Comparison of ENCODE assay signal across 8 cellular contexts in the genomic region with DNA sequence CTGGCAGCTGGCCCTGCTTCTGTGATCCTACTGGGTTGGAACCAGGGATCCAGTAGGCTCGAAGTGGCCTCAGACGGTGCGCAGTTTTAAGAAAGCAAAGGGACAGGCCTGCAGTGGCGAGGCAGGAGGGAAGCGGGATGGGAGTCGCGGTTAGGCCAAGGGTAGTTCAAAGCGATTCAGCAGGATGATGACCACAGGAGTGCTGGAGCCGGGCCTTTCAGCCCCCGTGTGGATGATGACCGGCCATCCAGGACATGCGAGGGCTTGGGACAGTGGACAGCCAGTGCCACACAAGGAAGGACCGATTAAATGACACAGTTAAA. TPM values are rescaled to one million over a fixed set of nuclear protein-coding genes. Genes with fewer than 3 reads are reported as not detected.
DNase-seq lines count a peak whose midpoint lies in the region; ATAC-seq and TF ChIP-seq lines count a peak whose summit lies in the region.

No MANE protein-coding gene starts in this region.

- no peaks in the 10 kb centered on the region for H3K36me3 Mint-ChIP-seq in activated T-cell treated with anti-CD3 and anti-CD28 coated beads, Interleukin-2, amount 50 U/mL, for 72 hours (ENCODE audit: insufficient read depth in 2 of 2)
- no peaks in the 10 kb centered on the region for H3K36me3 Mint-ChIP-seq in activated B cell treated with CpG ODN at 0.5 μM for 24 hours (ENCODE audit: low read depth)

- H3K27ac ChIP-seq in KOPT-K1 (ENCODE audit: low read depth, low read length, poor library complexity, severe bottlenecking) (peak overlapping the region; percentile 98), foreskin keratinocyte (peak overlapping the region; percentile 87)

- H3K4me3 ChIP-seq in neuron (ENCODE audit: low read length) = peak overlapping the region; percentile 81

- no peaks in the 10 kb centered on the region for H3K27me3 Mint-ChIP-seq in activated T-cell treated with anti-CD3 and anti-CD28 coated beads, Interleukin-2, amount 50 U/mL, for 72 hours (ENCODE audit: low read depth)
- H3K27me3 Mint-ChIP-seq in activated B cell treated with CpG ODN at 0.5 μM for 24 hours = no peaks in the 10 kb centered on the region

- H3K9me3 Mint-ChIP-seq in activated T-cell treated with anti-CD3 and anti-CD28 coated beads, Interleukin-2, amount 50 U/mL, for 72 hours = no peaks in the 10 kb centered on the region
- H3K9me3 Mint-ChIP-seq in activated B cell treated with CpG ODN at 0.5 μM for 24 hours = no peaks in the 10 kb centered on the region

- no peaks in the 10 kb centered on the region for H3K9me3 ChIP-seq in KOPT-K1 (ENCODE audit: insufficient read depth, low read length, poor library complexity, severe bottlenecking)
- H3K9me3 ChIP-seq in neuron (ENCODE audit: low read length) = no peaks in the 10 kb centered on the region

- H3K36me3 ChIP-seq in KOPT-K1 (ENCODE audit: insufficient read depth, low read length) = no peaks in the 10 kb centered on the region
- no peaks in the 10 kb centered on the region for H3K36me3 ChIP-seq in neuron (ENCODE audit: insufficient read depth, low read length)

- H3K27ac Mint-ChIP-seq in activated T-cell treated with anti-CD3 and anti-CD28 coated beads, Interleukin-2, amount 50 U/mL, for 72 hours = peak overlapping the region; percentile 91
- peak overlapping the region; percentile 97 for H3K27ac Mint-ChIP-seq in activated B cell treated with CpG ODN at 0.5 μM for 24 hours

- H2AFZ ChIP-seq in neuron (ENCODE audit: low read depth, low read length) = peak overlapping the region; percentile 87

- no peaks in the 10 kb centered on the region for H3K27me3 ChIP-seq in foreskin keratinocyte
- H3K27me3 ChIP-seq in neuron (ENCODE audit: insufficient read depth, low read length) = no peaks in the 10 kb centered on the region

- DNase-seq in activated T-cell treated with anti-CD3 and anti-CD28 coated beads, Interleukin-2, amount 50 U/mL, for 72 hours = no peak
- no peak for DNase-seq in activated T-cell treated with anti-CD3 and anti-CD28 coated beads, Interleukin-2, amount 50 U/mL, for 1 hour
- DNase-seq in activated B cell treated with CpG ODN at 0.5 μM for 24 hours (no peak), foreskin keratinocyte (peak; percentile 10 to 32)
- DNase-seq in activated CD4-positive, CD25-positive, alpha-beta regulatory T cell (lab: John Stamatoyannopoulos, UW) = no peak

- H3K4me1 Mint-ChIP-seq in activated T-cell treated with anti-CD3 and anti-CD28 coated beads, Interleukin-2, amount 50 U/mL, for 72 hours (ENCODE audit: low read depth) = peaks cover 31% of the 10 kb centered on the region
- H3K4me1 Mint-ChIP-seq in activated B cell treated with CpG ODN at 0.5 μM for 24 hours = peaks cover 55% of the 10 kb centered on the region

- H3K4me3 Mint-ChIP-seq in activated T-cell treated with anti-CD3 and anti-CD28 coated beads, Interleukin-2, amount 50 U/mL, for 72 hours = peak overlapping the region; percentile 92 to 95
- peak overlapping the region; percentile 93 for H3K4me3 Mint-ChIP-seq in activated B cell treated with CpG ODN at 0.5 μM for 24 hours

- intact Hi-C loops in activated B cell treated with CpG ODN at 0.5 μM for 24 hours (cut with micrococcal nuclease) = loop anchor here (2.0 to 10.0 kb wide), 4 partner anchors 153 to 1256 kb away; no protein-coding TSS in a partner anchor

- TF ChIP-seq CTCF in activated B cell treated with CpG ODN at 0.5 μM for 24 hours (IDR thresholded peaks at IDR 0.05) (no peak), foreskin keratinocyte (conservative IDR thresholded peaks at IDR 0.05) (no peak)

- POLR2A ChIA-PET in activated B cell treated with CpG ODN at 0.5 μM for 24 hours (lab: Charles Lee) = interaction anchor here (0.5 to 9.1 kb wide), 13 partner anchors 17 to 974 kb away, joined by 3 to 219 read pairs (median 19); partner anchors contain the start of genes SPRYD7 and TRIM13

- peaks cover 6% of the 10 kb centered on the region for H3K4me1 ChIP-seq in foreskin keratinocyte
- H3K4me1 ChIP-seq in neuron (ENCODE audit: insufficient read depth, low read length) = peaks cover 20% of the 10 kb centered on the region

- ATAC-seq in activated T-cell treated with anti-CD3 and anti-CD28 coated beads, Interleukin-2, amount 50 U/mL, for 72 hours (replicated peaks in 1 of 2) = no peak
- ATAC-seq in activated B cell treated with CpG ODN at 0.5 μM for 24 hours (ENCODE audit: low read depth) (no peak), foreskin keratinocyte (peak; percentile 27), GM18502 (IDR thresholded peaks at IDR 0.05; ENCODE audit: poor library complexity, unreplicated experiment) (no peak)

- CTCF ChIA-PET in activated B cell treated with CpG ODN at 0.5 μM for 24 hours (lab: Charles Lee) = interaction anchor here (1.0 to 2.6 kb wide), 6 partner anchors 99 to 974 kb away, joined by 3 to 28 read pairs (median 15); partner anchors contain the start of gene SPRYD7

RNA-seq across cellular contexts. Expression of gene RNASEH2B, which starts 0.9 kb away (rescaled TPM):
- total RNA-seq in activated T-cell treated with anti-CD3 and anti-CD28 coated beads, Interleukin-2, amount 50 U/mL, for 72 hours = 10 to 100 TPM; 63.7 to 86.5 TPM
- total RNA-seq in activated B cell treated with CpG ODN at 0.5 μM for 24 hours = 92.3 and 103 TPM in 2 replicates
- 37.2 and 41.8 TPM in 2 replicates for total RNA-seq in foreskin keratinocyte
- polyA plus RNA-seq in foreskin keratinocyte = 35.7 and 49.3 TPM in 2 replicates

Comparison
In these comparisons a context has a peak if more than half of its experiments do, and no peak if none do; other contexts are left out.
1. DNase-seq: peak in foreskin keratinocyte (2 of 2); none in activated T-cell treated with anti-CD3 and anti-CD28 coated beads, Interleukin-2, amount 50 U/mL, for 72 hours (0 of 2), activated T-cell treated with anti-CD3 and anti-CD28 coated beads, Interleukin-2, amount 50 U/mL, for 1 hour (single experiment), activated B cell treated with CpG ODN at 0.5 μM for 24 hours (single experiment) and activated CD4-positive, CD25-positive, alpha-beta regulatory T cell (0 of 4).